Comparison of ENCODE assay signal across 21 cellular contexts in the genomic region with DNA sequence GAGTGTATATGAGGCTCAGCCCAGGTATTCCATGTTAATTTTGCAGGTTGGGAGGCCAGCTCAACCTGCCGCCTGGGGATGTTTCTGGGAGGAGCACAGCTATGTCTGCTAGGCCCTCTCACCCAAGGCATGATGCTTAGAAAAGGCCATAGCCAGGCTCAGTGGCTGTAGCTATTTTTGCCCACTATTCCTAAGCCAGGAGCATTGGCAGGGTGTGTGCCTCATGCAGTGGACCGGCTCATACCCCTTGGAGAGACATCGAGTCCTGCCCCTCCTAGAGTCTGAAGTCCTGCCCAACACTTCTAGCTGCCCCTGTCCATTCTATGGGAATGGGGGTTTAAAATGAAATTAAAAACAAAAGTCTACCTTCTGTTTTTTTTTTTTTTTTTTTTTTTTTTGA. TPM values are rescaled to one million over a fixed set of nuclear protein-coding genes. Genes with fewer than 3 reads are reported as not detected.
"Had no signal": no experiment of that assay in that cellular context is flagged by ENCODE, and none has a peak within 500 bp of the region (broad histone marks: within the 10 kb centered on the region; RNA-seq: fewer than 3 reads in every experiment).

No MANE protein-coding gene starts in this region.

- H3K9me3 ChIP-seq: SK-N-SH had no signal

- H3K27ac ChIP-seq: HL-60, KMS-11 had no signal

- DNase-seq: Kasumi-1, MM.1S, NCI-H1092 treated with DMSO at 0.1 percent for 48 hours, NCI-H1436, NCI-H187 treated with DMSO at 0.1 percent for 48 hours, NCI-H2029 treated with DMSO at 0.1 percent for 48 hours, NCI-H2227 treated with DMSO at 0.1 percent for 48 hours, NCI-H524 treated with DMSO at 0.1 percent for 48 hours, NCI-H69, NCI-H774, Right ventricle myocardium superior, RPMI8226, SIG-M5, SK-N-SH, SW 1271 had no signal

- H3K36me3 Mint-ChIP-seq: IgD-negative memory B cell had no signal

- H3K9ac ChIP-seq: KMS-11, SK-N-SH had no signal

- H3K4me1 Mint-ChIP-seq: IgD-negative memory B cell had no signal

- H3K4me3 Mint-ChIP-seq: IgD-negative memory B cell had no signal

- ATAC-seq: K562 had no signal

- H3K9me2 ChIP-seq: SK-N-SH had no signal

- H3K4me2 ChIP-seq: KMS-11, SK-N-SH had no signal

- H3K4me3 ChIP-seq: K562 had no signal

RNA-seq across cellular contexts. Expression of gene ADCY2, which starts 22.3 kb away (rescaled TPM):
- total RNA-seq: M059J, NCI-H460 had no signal
- polyA plus RNA-seq: IgD-negative memory B cell, SK-N-SH had no signal
